1 cellular context compared by ENCODE assay signal in the genomic region with DNA sequence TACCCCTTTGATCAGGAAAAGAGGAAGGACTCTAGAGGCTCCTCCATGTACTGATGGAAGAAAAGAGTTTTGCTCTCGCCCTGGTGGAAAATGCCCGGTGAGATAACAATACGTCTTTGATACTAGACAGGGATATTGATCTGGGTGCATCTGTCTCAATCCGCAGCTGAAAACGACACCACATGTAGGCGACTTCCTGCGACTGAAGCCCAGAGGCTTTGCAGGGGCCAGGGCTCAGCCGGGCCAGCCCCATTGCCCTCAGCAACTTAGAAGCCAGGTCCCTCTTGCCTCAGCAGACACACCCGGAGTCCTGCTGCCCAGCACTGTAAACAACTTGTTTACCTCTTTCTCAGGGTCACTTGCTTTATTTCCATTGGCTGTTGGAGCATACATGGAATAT.
TF ChIP-seq lines count a peak whose summit lies in the region.

No MANE protein-coding gene starts in this region.

TF ChIP-seq in H1, 55 proteins besides CTCF, POLR2A, EP300 and RAD21 (continued from another document):
- no peak for TF ChIP-seq ZNF274 (IDR thresholded peaks at IDR 0.05; ENCODE audit: borderline replicate concordance, extremely low read depth, low read length)
- TF ChIP-seq GTF2F1 (IDR thresholded peaks at IDR 0.05; ENCODE audit: borderline replicate concordance, low read depth, low read length) = no peak
- TF ChIP-seq POLR2AphosphoS5 (IDR thresholded peaks at IDR 0.05; ENCODE audit: low read depth, low read length) = no peak
- no peak for TF ChIP-seq KDM1A (IDR thresholded peaks at IDR 0.05; ENCODE audit: borderline replicate concordance, low read length)
- no peak for TF ChIP-seq CBX8 (IDR thresholded peaks at IDR 0.05; ENCODE audit: borderline replicate concordance, low read depth, low read length)
- TF ChIP-seq, protein P1, sequence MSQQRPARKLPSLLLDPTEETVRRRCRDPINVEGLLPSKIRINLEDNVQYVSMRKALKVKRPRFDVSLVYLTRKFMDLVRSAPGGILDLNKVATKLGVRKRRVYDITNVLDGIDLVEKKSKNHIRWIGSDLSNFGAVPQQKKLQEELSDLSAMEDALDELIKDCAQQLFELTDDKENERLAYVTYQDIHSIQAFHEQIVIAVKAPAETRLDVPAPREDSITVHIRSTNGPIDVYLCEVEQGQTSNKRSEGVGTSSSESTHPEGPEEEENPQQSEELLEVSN (IDR thresholded peaks at IDR 0.05) = no peak
- TF ChIP-seq CBX5 (IDR thresholded peaks at IDR 0.05; ENCODE audit: low read depth, low read length) = no peak
- no peak for TF ChIP-seq JUND (IDR thresholded peaks at IDR 0.05; ENCODE audit: low read length)
- TF ChIP-seq HDAC2 (IDR thresholded peaks at IDR 0.05; ENCODE audit: borderline replicate concordance in 1 of 2, low read depth in 2 of 2, low read length in 2 of 2) = no peak
- no peak for TF ChIP-seq PHF8 (conservative IDR thresholded peaks at IDR 0.05; ENCODE audit: low read depth, low read length)
TF ChIP-seq in H1: peak in this region for 0.
